ENCODE assay signal across 21 cellular contexts in genomic region chr5:40746703-40747102, GRCh38. TPM values are rescaled to one million over a fixed set of nuclear protein-coding genes. Genes with fewer than 3 reads are reported as not detected.
A peak's percentile ranks its signal among the peaks of the same experiment; 100 is the strongest.
DNase-seq lines count a peak whose midpoint lies in the region; ATAC-seq, FAIRE-seq and TF ChIP-seq lines count a peak whose summit lies in the region.
"Had no signal": no experiment of that assay in that cellular context is flagged by ENCODE, and none has a peak within 500 bp of the region (broad histone marks: within the 10 kb centered on the region; RNA-seq: fewer than 3 reads in every experiment).

No MANE protein-coding gene starts in this region.

- H3K4me3 ChIP-seq in choroid plexus epithelial cell (ENCODE audit: low read depth, low read length), result no peak overlapping the region
- H3K4me3 ChIP-seq: GM23338, MG63, SJCRH30 had no signal

- peaks cover 21% of the 10 kb centered on the region for H3K4me1 Mint-ChIP-seq in T-helper 17 cell
- H3K4me1 Mint-ChIP-seq: GM23338 had no signal

- no peaks in the 10 kb centered on the region for H3K27me3 Mint-ChIP-seq in T-helper 17 cell
- H3K27me3 Mint-ChIP-seq: CD4-positive, alpha-beta T cell had no signal

- H3K27ac Mint-ChIP-seq in T-helper 17 cell, result peak overlapping the region; percentile 75
- H3K27ac Mint-ChIP-seq: CD4-positive, alpha-beta T cell; GM23338 had no signal

- no peak for TF ChIP-seq POLR2A in GM18505 (IDR thresholded peaks at IDR 0.05; ENCODE audit: borderline replicate concordance, extremely low read depth, insufficient read depth, insufficient read length)

- H3K9me3 ChIP-seq in T-helper 17 cell (ENCODE audit: control insufficient read depth, low read length, poor library complexity, severe bottlenecking), result no peaks in the 10 kb centered on the region
- H3K9me3 ChIP-seq: BE2C, SJCRH30 had no signal

- DNase-seq in HTR-8/SVneo (ENCODE audit: insufficient read length, low spot score) (no peak), T-helper 17 cell (no peak), choroid plexus epithelial cell (ENCODE audit: low read depth) (peak; percentile 71), myocyte (ENCODE audit: low read depth) (peak; percentile 25), NCI-H446 treated with DMSO at 0.1 percent for 48 hours (lab: John Stamatoyannopoulos, UW) (no peak), hypothalamus (lab: John Stamatoyannopoulos, UW) (no peak)
- DNase-seq: BE2C; Calu3; CD4-positive, alpha-beta T cell; DMS79; MG63; NCI-H1105; NCI-H1694; NCI-H345; NCI-H69; PC-3 had no signal

- ATAC-seq in T-helper 17 cell (no peak), GM18505 (IDR thresholded peaks at IDR 0.05; ENCODE audit: unreplicated experiment) (no peak)
- ATAC-seq: GM23338, HCT116, PC-3 had no signal

- H3K4me3 Mint-ChIP-seq in T-helper 17 cell, result no peak overlapping the region
- H3K4me3 Mint-ChIP-seq: CD4-positive, alpha-beta T cell; GM23338 had no signal

- peak; percentile 51 for FAIRE-seq in HTR-8/SVneo (lab: Jason Lieb, UNC)
- FAIRE-seq: G401.6 had no signal

- H3K36me3 Mint-ChIP-seq in T-helper 17 cell (ENCODE audit: low read depth), result peaks cover 6% of the 10 kb centered on the region

- TF ChIP-seq CTCF in choroid plexus epithelial cell (conservative IDR thresholded peaks at IDR 0.05; ENCODE audit: low read depth, low read length), result no peak

RNA-seq across cellular contexts. Expression of gene TTC33, which starts 9.1 kb away (rescaled TPM):
- 10 to 100 TPM in 1 of 2 donors, 1 to 10 TPM in 1; 7.3 to 11.9 TPM for total RNA-seq in T-helper 17 cell
- 26.7 and 33.5 TPM in 2 replicates for total RNA-seq in myocyte
- 10.4 TPM for polyA plus RNA-seq in myocyte (2012)

RNA-seq across cellular contexts. Expression of gene PRKAA1, which starts 51.5 kb away (rescaled TPM):
- total RNA-seq in T-helper 17 cell (100 to 1,000 TPM; 118 to 123 TPM), myocyte (50.2 and 70.8 TPM in 2 replicates)
- 28.0 TPM for polyA plus RNA-seq in myocyte (2012)

Comparison
In these comparisons a context has a peak if more than half of its experiments do, and no peak if none do; other contexts are left out.
1. DNase-seq: peak in choroid plexus epithelial cell (single experiment) and myocyte (single experiment); none in HTR-8/SVneo (single experiment), T-helper 17 cell (0 of 3), NCI-H446 treated with DMSO at 0.1 percent for 48 hours (single experiment) and hypothalamus (0 of 51).